In the genomic region with DNA sequence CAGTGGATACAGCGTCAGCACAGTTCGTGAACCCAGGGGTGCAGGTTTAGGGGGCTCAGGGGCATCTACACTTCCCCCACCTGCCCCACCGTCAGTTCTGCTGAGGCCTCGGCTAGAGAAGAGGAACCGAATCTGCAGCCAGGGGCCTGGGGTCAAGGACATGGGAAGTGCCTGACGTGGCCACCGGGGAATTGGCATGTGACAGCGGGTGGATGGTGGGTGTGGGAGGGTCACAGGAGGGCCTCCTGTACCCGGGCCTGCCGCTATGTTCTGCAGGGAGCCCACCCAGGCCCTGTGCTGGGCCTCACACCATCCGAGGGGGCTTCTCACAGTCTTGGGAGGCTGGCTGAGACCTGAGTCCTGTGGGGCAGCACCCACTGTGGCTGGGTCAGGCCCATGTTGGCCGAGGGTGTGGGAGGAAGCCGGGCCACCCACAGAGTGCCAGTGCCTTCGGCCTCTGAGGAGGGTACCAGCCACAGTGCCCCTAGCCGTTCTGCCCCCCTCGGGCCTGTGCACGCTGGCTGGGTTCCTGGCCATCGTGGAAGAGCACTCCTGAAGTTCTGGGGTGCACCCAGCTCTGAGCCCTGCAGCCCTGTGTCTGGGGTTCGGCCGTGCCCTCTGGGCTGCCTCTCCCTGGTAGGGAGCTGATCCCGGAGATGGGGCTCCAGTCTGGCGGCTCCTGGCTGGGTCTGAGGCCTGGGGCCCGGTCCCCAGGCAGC, we compare ENCODE assay signal across 1 cellular context.
TF ChIP-seq lines count a peak whose summit lies in the region.

No MANE protein-coding gene starts in this region.

TF ChIP-seq in HepG2, 621 proteins besides CTCF, POLR2A, EP300 and RAD21 (continued from another document and continues in another):
- TF ChIP-seq, protein P1, sequence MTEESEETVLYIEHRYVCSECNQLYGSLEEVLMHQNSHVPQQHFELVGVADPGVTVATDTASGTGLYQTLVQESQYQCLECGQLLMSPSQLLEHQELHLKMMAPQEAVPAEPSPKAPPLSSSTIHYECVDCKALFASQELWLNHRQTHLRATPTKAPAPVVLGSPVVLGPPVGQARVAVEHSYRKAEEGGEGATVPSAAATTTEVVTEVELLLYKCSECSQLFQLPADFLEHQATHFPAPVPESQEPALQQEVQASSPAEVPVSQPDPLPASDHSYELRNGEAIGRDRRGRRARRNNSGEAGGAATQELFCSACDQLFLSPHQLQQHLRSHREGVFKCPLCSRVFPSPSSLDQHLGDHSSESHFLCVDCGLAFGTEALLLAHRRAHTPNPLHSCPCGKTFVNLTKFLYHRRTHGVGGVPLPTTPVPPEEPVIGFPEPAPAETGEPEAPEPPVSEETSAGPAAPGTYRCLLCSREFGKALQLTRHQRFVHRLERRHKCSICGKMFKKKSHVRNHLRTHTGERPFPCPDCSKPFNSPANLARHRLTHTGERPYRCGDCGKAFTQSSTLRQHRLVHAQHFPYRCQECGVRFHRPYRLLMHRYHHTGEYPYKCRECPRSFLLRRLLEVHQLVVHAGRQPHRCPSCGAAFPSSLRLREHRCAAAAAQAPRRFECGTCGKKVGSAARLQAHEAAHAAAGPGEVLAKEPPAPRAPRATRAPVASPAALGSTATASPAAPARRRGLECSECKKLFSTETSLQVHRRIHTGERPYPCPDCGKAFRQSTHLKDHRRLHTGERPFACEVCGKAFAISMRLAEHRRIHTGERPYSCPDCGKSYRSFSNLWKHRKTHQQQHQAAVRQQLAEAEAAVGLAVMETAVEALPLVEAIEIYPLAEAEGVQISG (CRISPR knock-in tag; IDR thresholded peaks at IDR 0.05), result peak; percentile 14; the same call in 1 of the 2 replicates
- TF ChIP-seq FOXA3 (CRISPR knock-in tag; IDR thresholded peaks at IDR 0.05) (no peak), FOXA1 (IDR thresholded peaks at IDR 0.05) (no peak), FOXA1 (CRISPR knock-in tag; IDR thresholded peaks at IDR 0.05) (no peak), FOSL2 (CRISPR knock-in tag; IDR thresholded peaks at IDR 0.05) (peak; percentile 39; the same call in 1 of the 2 replicates), CCDC6 (CRISPR knock-in tag; IDR thresholded peaks at IDR 0.05) (no peak), HNRNPL (IDR thresholded peaks at IDR 0.05; ENCODE audit: low read depth, low read length) (peak; percentile 76), PAWR (CRISPR knock-in tag; IDR thresholded peaks at IDR 0.05; ENCODE audit: borderline replicate concordance) (no peak), KDM3A (CRISPR knock-in tag; IDR thresholded peaks at IDR 0.05; ENCODE audit: low read depth) (peak; percentile 21; the same call in 1 of the 2 replicates), ZFP36L2 (CRISPR knock-in tag; IDR thresholded peaks at IDR 0.05) (0 out of 2 replicates have a peak, but pooled peaks have one; percentile 38), TRIM24 (CRISPR knock-in tag; IDR thresholded peaks at IDR 0.05) (no peak), SMARCE1 (IDR thresholded peaks at IDR 0.05; ENCODE audit: borderline replicate concordance) (no peak), ZNF570 (CRISPR knock-in tag; IDR thresholded peaks at IDR 0.05; ENCODE audit: borderline replicate concordance) (no peak), ZNF619 (CRISPR knock-in tag; IDR thresholded peaks at IDR 0.05) (no peak), ZNF839 (CRISPR knock-in tag; IDR thresholded peaks at IDR 0.05; ENCODE audit: borderline replicate concordance) (no peak), ZFX (CRISPR knock-in tag; IDR thresholded peaks at IDR 0.05; ENCODE audit: low read depth) (peak; percentile 79), NR3C1 (CRISPR knock-in tag; IDR thresholded peaks at IDR 0.05) (no peak), GFI1 (CRISPR knock-in tag; IDR thresholded peaks at IDR 0.05; ENCODE audit: borderline replicate concordance) (no peak), HCFC1 (IDR thresholded peaks at IDR 0.05; ENCODE audit: low read depth, low read length) (no peak), HDAC1 (CRISPR knock-in tag; IDR thresholded peaks at IDR 0.05) (peak; percentile 75), TCF7L2 (IDR thresholded peaks at IDR 0.05; ENCODE audit: low read depth, low read length) (no peak), GTF2F1 (IDR thresholded peaks at IDR 0.05; ENCODE audit: low read length) (no peak), RELA (CRISPR knock-in tag; IDR thresholded peaks at IDR 0.05) (no peak), ZNF354B (CRISPR knock-in tag; IDR thresholded peaks at IDR 0.05) (no peak), ZNF607 (CRISPR knock-in tag; IDR thresholded peaks at IDR 0.05; ENCODE audit: borderline replicate concordance) (no peak), DNMT3B (CRISPR knock-in tag; conservative IDR thresholded peaks at IDR 0.05) (no peak), SYNCRIP (IDR thresholded peaks at IDR 0.05; ENCODE audit: insufficient read depth, low read depth, low read length) (no peak), SMAD1 (CRISPR knock-in tag; IDR thresholded peaks at IDR 0.05; ENCODE audit: borderline replicate concordance, low read depth) (no peak), SALL1 (CRISPR knock-in tag; IDR thresholded peaks at IDR 0.05) (peak; percentile 71), GATA4 (IDR thresholded peaks at IDR 0.05; ENCODE audit: borderline replicate concordance, low read depth) (no peak), KAT8 (CRISPR knock-in tag; IDR thresholded peaks at IDR 0.05) (no peak)
- TF ChIP-seq, protein P2, sequence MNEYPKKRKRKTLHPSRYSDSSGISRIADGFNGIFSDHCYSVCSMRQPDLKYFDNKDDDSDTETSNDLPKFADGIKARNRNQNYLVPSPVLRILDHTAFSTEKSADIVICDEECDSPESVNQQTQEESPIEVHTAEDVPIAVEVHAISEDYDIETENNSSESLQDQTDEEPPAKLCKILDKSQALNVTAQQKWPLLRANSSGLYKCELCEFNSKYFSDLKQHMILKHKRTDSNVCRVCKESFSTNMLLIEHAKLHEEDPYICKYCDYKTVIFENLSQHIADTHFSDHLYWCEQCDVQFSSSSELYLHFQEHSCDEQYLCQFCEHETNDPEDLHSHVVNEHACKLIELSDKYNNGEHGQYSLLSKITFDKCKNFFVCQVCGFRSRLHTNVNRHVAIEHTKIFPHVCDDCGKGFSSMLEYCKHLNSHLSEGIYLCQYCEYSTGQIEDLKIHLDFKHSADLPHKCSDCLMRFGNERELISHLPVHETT (CRISPR knock-in tag; conservative IDR thresholded peaks at IDR 0.05), result no peak
- TF ChIP-seq, protein P3, sequence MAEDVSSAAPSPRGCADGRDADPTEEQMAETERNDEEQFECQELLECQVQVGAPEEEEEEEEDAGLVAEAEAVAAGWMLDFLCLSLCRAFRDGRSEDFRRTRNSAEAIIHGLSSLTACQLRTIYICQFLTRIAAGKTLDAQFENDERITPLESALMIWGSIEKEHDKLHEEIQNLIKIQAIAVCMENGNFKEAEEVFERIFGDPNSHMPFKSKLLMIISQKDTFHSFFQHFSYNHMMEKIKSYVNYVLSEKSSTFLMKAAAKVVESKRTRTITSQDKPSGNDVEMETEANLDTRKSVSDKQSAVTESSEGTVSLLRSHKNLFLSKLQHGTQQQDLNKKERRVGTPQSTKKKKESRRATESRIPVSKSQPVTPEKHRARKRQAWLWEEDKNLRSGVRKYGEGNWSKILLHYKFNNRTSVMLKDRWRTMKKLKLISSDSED (CRISPR knock-in tag; IDR thresholded peaks at IDR 0.05), result 0 out of 2 replicates have a peak, but pooled peaks have one; percentile 3
- TF ChIP-seq, protein P4, sequence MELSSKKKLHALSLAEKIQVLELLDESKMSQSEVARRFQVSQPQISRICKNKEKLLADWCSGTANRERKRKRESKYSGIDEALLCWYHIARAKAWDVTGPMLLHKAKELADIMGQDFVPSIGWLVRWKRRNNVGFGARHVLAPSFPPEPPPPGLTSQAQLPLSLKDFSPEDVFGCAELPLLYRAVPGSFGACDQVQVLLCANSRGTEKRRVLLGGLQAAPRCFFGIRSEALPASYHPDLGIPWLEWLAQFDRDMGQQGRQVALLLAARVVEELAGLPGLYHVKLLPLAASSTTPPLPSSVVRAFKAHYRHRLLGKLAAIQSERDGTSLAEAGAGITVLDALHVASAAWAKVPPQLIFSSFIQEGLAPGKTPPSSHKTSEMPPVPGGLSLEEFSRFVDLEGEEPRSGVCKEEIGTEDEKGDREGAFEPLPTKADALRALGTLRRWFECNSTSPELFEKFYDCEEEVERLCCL (CRISPR knock-in tag; IDR thresholded peaks at IDR 0.05; ENCODE audit: borderline replicate concordance), result no peak
- TF ChIP-seq, protein P5, sequence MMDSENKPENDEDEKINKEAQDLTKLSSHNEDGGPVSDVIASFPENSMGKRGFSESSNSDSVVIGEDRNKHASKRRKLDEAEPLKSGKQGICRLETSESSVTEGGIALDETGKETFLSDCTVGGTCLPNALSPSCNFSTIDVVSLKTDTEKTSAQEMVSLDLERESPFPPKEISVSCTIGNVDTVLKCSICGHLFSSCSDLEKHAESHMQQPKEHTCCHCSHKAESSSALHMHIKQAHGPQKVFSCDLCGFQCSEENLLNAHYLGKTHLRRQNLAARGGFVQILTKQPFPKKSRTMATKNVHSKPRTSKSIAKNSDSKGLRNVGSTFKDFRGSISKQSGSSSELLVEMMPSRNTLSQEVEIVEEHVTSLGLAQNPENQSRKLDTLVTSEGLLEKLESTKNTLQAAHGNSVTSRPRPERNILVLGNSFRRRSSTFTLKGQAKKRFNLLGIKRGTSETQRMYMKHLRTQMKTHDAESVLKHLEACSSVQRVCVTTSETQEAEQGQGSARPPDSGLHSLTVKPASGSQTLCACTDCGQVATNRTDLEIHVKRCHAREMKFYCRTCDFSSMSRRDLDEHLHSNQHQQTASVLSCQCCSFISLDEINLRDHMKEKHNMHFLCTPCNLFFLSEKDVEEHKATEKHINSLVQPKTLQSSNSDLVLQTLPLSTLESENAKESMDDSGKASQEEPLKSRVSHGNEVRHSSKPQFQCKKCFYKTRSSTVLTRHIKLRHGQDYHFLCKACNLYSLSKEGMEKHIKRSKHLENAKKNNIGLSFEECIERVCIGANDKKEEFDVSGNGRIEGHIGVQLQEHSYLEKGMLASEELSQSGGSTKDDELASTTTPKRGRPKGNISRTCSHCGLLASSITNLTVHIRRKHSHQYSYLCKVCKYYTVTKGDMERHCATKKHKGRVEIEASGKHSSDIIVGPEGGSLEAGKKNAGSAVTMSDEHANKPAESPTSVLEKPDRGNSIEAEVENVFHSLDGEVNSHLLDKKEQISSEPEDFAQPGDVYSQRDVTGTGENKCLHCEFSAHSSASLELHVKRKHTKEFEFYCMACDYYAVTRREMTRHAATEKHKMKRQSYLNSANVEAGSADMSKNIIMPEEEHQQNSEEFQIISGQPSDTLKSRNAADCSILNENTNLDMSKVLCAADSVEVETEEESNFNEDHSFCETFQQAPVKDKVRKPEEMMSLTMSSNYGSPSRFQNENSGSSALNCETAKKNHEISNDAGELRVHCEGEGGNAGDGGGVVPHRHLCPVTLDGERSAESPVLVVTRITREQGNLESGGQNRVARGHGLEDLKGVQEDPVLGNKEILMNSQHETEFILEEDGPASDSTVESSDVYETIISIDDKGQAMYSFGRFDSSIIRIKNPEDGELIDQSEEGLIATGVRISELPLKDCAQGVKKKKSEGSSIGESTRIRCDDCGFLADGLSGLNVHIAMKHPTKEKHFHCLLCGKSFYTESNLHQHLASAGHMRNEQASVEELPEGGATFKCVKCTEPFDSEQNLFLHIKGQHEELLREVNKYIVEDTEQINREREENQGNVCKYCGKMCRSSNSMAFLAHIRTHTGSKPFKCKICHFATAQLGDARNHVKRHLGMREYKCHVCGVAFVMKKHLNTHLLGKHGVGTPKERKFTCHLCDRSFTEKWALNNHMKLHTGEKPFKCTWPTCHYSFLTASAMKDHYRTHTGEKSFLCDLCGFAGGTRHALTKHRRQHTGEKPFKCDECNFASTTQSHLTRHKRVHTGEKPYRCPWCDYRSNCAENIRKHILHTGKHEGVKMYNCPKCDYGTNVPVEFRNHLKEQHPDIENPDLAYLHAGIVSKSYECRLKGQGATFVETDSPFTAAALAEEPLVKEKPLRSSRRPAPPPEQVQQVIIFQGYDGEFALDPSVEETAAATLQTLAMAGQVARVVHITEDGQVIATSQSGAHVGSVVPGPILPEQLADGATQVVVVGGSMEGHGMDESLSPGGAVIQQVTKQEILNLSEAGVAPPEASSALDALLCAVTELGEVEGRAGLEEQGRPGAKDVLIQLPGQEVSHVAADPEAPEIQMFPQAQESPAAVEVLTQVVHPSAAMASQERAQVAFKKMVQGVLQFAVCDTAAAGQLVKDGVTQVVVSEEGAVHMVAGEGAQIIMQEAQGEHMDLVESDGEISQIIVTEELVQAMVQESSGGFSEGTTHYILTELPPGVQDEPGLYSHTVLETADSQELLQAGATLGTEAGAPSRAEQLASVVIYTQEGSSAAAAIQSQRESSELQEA (CRISPR knock-in tag; IDR thresholded peaks at IDR 0.05; ENCODE audit: not compliant biosample characterization), result no peak
- TF ChIP-seq, protein P6, sequence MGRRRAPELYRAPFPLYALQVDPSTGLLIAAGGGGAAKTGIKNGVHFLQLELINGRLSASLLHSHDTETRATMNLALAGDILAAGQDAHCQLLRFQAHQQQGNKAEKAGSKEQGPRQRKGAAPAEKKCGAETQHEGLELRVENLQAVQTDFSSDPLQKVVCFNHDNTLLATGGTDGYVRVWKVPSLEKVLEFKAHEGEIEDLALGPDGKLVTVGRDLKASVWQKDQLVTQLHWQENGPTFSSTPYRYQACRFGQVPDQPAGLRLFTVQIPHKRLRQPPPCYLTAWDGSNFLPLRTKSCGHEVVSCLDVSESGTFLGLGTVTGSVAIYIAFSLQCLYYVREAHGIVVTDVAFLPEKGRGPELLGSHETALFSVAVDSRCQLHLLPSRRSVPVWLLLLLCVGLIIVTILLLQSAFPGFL (CRISPR knock-in tag; IDR thresholded peaks at IDR 0.05), result no peak
- TF ChIP-seq, protein P7, sequence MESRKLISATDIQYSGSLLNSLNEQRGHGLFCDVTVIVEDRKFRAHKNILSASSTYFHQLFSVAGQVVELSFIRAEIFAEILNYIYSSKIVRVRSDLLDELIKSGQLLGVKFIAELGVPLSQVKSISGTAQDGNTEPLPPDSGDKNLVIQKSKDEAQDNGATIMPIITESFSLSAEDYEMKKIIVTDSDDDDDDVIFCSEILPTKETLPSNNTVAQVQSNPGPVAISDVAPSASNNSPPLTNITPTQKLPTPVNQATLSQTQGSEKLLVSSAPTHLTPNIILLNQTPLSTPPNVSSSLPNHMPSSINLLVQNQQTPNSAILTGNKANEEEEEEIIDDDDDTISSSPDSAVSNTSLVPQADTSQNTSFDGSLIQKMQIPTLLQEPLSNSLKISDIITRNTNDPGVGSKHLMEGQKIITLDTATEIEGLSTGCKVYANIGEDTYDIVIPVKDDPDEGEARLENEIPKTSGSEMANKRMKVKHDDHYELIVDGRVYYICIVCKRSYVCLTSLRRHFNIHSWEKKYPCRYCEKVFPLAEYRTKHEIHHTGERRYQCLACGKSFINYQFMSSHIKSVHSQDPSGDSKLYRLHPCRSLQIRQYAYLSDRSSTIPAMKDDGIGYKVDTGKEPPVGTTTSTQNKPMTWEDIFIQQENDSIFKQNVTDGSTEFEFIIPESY (CRISPR knock-in tag; IDR thresholded peaks at IDR 0.05), result no peak
- TF ChIP-seq, protein P8, sequence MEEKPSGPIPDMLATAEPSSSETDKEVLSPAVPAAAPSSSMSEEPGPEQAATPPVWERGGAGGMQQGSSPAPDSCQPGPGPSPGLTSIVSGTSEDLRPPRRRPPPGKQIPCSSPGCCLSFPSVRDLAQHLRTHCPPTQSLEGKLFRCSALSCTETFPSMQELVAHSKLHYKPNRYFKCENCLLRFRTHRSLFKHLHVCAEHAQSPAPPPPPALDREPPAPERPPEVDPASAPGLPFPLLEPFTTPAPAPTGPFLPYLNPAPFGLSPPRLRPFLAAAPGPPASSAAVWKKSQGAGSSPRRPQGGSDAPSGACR (CRISPR knock-in tag; IDR thresholded peaks at IDR 0.05), result no peak
- TF ChIP-seq, protein P9, sequence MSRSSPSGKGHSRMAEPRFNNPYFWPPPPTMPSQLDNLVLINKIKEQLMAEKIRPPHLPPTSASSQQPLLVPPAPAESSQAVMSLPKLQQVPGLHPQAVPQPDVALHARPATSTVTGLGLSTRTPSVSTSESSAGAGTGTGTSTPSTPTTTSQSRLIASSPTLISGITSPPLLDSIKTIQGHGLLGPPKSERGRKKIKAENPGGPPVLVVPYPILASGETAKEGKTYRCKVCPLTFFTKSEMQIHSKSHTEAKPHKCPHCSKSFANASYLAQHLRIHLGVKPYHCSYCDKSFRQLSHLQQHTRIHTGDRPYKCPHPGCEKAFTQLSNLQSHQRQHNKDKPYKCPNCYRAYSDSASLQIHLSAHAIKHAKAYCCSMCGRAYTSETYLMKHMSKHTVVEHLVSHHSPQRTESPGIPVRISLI (CRISPR knock-in tag; IDR thresholded peaks at IDR 0.05; ENCODE audit: borderline replicate concordance), result no peak
